Comparison of ENCODE assay signal across 15 cellular contexts in the genomic region with DNA sequence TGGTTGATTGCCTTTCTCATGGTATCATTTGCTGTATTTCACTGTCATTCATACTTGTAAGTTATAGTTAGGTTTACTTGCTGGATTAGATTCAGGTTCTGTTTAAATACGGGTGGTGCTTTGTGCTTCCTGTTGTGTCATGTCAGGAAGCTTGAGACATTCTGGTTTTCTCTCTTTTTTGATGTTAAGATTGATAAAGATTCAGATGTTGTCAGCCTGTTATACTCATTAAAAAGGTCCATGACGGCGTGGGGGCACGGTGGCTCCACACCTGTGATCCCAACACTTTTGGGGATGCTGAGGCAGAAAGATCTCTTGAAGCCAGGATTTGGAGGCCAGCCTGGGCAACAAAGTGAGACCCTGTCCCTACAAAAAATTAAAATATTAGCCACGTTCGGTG. TPM values are rescaled to one million over a fixed set of nuclear protein-coding genes. Genes with fewer than 3 reads are reported as not detected.
A peak's percentile ranks its signal among the peaks of the same experiment; 100 is the strongest.
DNase-seq lines count a peak whose midpoint lies in the region; ATAC-seq and TF ChIP-seq lines count a peak whose summit lies in the region.
"Had no signal": no experiment of that assay in that cellular context is flagged by ENCODE, and none has a peak within 500 bp of the region (broad histone marks: within the 10 kb centered on the region; RNA-seq: fewer than 3 reads in every experiment).

No MANE protein-coding gene starts in this region.

- peak overlapping the region; percentile 85 for H3K27ac Mint-ChIP-seq in activated CD8-positive, alpha-beta memory T cell treated with anti-CD3 and anti-CD28 coated beads, Interleukin-2, amount 10 ng/mL, durations not matched to agents 7 days and 5 days
- H3K27ac Mint-ChIP-seq: neural progenitor cell had no signal

- peak overlapping the region; percentile 23 for H3K4me3 Mint-ChIP-seq in activated CD8-positive, alpha-beta memory T cell treated with anti-CD3 and anti-CD28 coated beads, Interleukin-2, amount 10 ng/mL, durations not matched to agents 7 days and 5 days
- H3K4me3 Mint-ChIP-seq: neural progenitor cell had no signal

- H3K27me3 ChIP-seq in esophagus (ENCODE audit: control insufficient read depth in 1 of 2, insufficient read depth in 2 of 2, low read length in 2 of 2), result no peaks in the 10 kb centered on the region
- H3K27me3 ChIP-seq in uterus, result no peaks in the 10 kb centered on the region
- no peaks in the 10 kb centered on the region for H3K27me3 ChIP-seq in right atrium auricular region
- H3K27me3 ChIP-seq: foreskin keratinocyte, neural progenitor cell had no signal

- no peak for DNase-seq in activated CD8-positive, alpha-beta memory T cell treated with anti-CD3 and anti-CD28 coated beads, Interleukin-2, amount 10 ng/mL, durations not matched to agents 7 days and 5 days
- DNase-seq in activated CD8-positive, alpha-beta memory T cell treated with anti-CD3 and anti-CD28 coated beads, Interleukin-2, amount 50 U/mL, for 4 hours, result no peak
- DNase-seq in activated T-cell treated with anti-CD3 and anti-CD28 coated beads, Interleukin-2, amount 50 U/mL, for 1 hour, result peak; percentile 62
- DNase-seq in stimulated activated naive CD4-positive, alpha-beta T cell (lab: John Stamatoyannopoulos, UW), result peak; percentile 19 to 70 (median 44)
- no peak for DNase-seq in NCI-H524 (lab: John Stamatoyannopoulos, UW)
- no peak for DNase-seq in uterus
- no peak for DNase-seq in right atrium auricular region (ENCODE audit: low spot score)
- DNase-seq: cerebellar nuclear complex, NCI-H1092, NCI-H748 treated with DMSO at 0.1 percent for 48 hours had no signal

- peak overlapping the region; percentile 57 to 91 for H3K27ac ChIP-seq in esophagus (ENCODE audit: low read depth in 2 of 2, low read length in 1 of 2)
- no peak overlapping the region for H3K27ac ChIP-seq in uterus
- H3K27ac ChIP-seq in right atrium auricular region, result no peak overlapping the region
- H3K27ac ChIP-seq: A549, foreskin keratinocyte, neural progenitor cell, SK-N-MC had no signal

- no peaks in the 10 kb centered on the region for H3K27me3 Mint-ChIP-seq in activated CD8-positive, alpha-beta memory T cell treated with anti-CD3 and anti-CD28 coated beads, Interleukin-2, amount 10 ng/mL, durations not matched to agents 7 days and 5 days

- intact Hi-C loops in uterus (cut with DNase I; ENCODE audit: low total_unique reads), result loop anchor here (10.0 kb wide), 1 partner anchor 298 kb away; no protein-coding TSS in a partner anchor

- H3K36me3 Mint-ChIP-seq in activated CD8-positive, alpha-beta memory T cell treated with anti-CD3 and anti-CD28 coated beads, Interleukin-2, amount 10 ng/mL, durations not matched to agents 7 days and 5 days, result peaks cover 33% of the 10 kb centered on the region

- H3K9me3 ChIP-seq in esophagus (ENCODE audit: control insufficient read depth in 2 of 2, insufficient read depth in 1 of 2, low read depth in 1 of 2, low read length in 1 of 2) (no peaks in the 10 kb centered on the region), uterus (no peaks in the 10 kb centered on the region), right atrium auricular region (no peaks in the 10 kb centered on the region)
- H3K9me3 ChIP-seq: A549 had no signal

- H3K4me3 ChIP-seq in esophagus (ENCODE audit: low read depth in 1 of 2, low read length in 2 of 2) (no peak overlapping the region), uterus (no peak overlapping the region), right atrium auricular region (no peak overlapping the region)
- H3K4me3 ChIP-seq: A549, neural progenitor cell, SK-N-MC had no signal

- H3K36me3 ChIP-seq in esophagus (ENCODE audit: control insufficient read depth in 2 of 2, insufficient read depth in 2 of 2, low read length in 1 of 2) (peaks cover 0 to 3% of the 10 kb centered on the region in 2 donors), uterus (no peaks in the 10 kb centered on the region), right atrium auricular region (peaks cover 7% of the 10 kb centered on the region)

- H3K4me1 ChIP-seq in esophagus (ENCODE audit: control insufficient read depth in 2 of 2, insufficient read depth in 2 of 2, low read length in 1 of 2) (peaks cover 0 to 3% of the 10 kb centered on the region in 2 donors), uterus (no peaks in the 10 kb centered on the region), right atrium auricular region (no peaks in the 10 kb centered on the region)
- H3K4me1 ChIP-seq: neural progenitor cell had no signal

- CTCF ChIA-PET in activated CD8-positive, alpha-beta memory T cell treated with anti-CD3 and anti-CD28 coated beads, Interleukin-2, amount 10 ng/mL, durations not matched to agents 7 days and 5 days (lab: Charles Lee), result interaction anchor here (1.9 kb wide), 1 partner anchor 296 kb away, joined by 6 read pairs; no protein-coding TSS in a partner anchor

- TF ChIP-seq CTCF in uterus (IDR thresholded peaks at IDR 0.05), result no peak
- no peak for TF ChIP-seq CTCF in right atrium auricular region (IDR thresholded peaks at IDR 0.05)

- 71 to 76% methylated on average over 6 of the region's 6 CpGs for WGBS in esophagus, 2 donors

- peak; percentile 81 for ATAC-seq in activated CD8-positive, alpha-beta memory T cell treated with anti-CD3 and anti-CD28 coated beads, Interleukin-2, amount 10 ng/mL, durations not matched to agents 7 days and 5 days
- ATAC-seq: A549 had no signal

- TF ChIP-seq POLR2A in uterus (IDR thresholded peaks at IDR 0.05), result no peak

- H3K9me3 Mint-ChIP-seq in activated CD8-positive, alpha-beta memory T cell treated with anti-CD3 and anti-CD28 coated beads, Interleukin-2, amount 10 ng/mL, durations not matched to agents 7 days and 5 days (ENCODE audit: low read depth), result no peaks in the 10 kb centered on the region
- H3K9me3 Mint-ChIP-seq: neural progenitor cell had no signal

- H3K4me1 Mint-ChIP-seq in activated CD8-positive, alpha-beta memory T cell treated with anti-CD3 and anti-CD28 coated beads, Interleukin-2, amount 10 ng/mL, durations not matched to agents 7 days and 5 days, result peaks cover 31% of the 10 kb centered on the region
- H3K4me1 Mint-ChIP-seq: neural progenitor cell had no signal

RNA-seq across cellular contexts. Expression of a gene that starts 45.7 kb away (rescaled TPM):
- 10 to 100 TPM; 27.8 to 27.9 TPM for total RNA-seq in activated CD8-positive, alpha-beta memory T cell treated with anti-CD3 and anti-CD28 coated beads, Interleukin-2, amount 10 ng/mL, durations not matched to agents 7 days and 5 days
- 1 to 10 TPM; 6.6 to 9.3 TPM for polyA plus RNA-seq in esophagus
- total RNA-seq in uterus (10 to 100 TPM; 25.4 to 62.2 (median 46.5) TPM), right atrium auricular region (1 to 10 TPM; 6.6 to 10.0 TPM)

Comparison
In these comparisons a context has a peak if more than half of its experiments do, and no peak if none do; other contexts are left out.
1. DNase-seq: peak in activated T-cell treated with anti-CD3 and anti-CD28 coated beads, Interleukin-2, amount 50 U/mL, for 1 hour (single experiment) and stimulated activated naive CD4-positive, alpha-beta T cell (6 of 6); none in activated CD8-positive, alpha-beta memory T cell treated with anti-CD3 and anti-CD28 coated beads, Interleukin-2, amount 10 ng/mL, durations not matched to agents 7 days and 5 days (single experiment), activated CD8-positive, alpha-beta memory T cell treated with anti-CD3 and anti-CD28 coated beads, Interleukin-2, amount 50 U/mL, for 4 hours (single experiment), NCI-H524 (0 of 2), uterus (0 of 2) and right atrium auricular region (single experiment).
2. H3K27ac ChIP-seq: peak in esophagus (2 of 2); none in uterus (0 of 2) and right atrium auricular region (0 of 2).